Comparison of ENCODE assay signal across 1 cellular context in genomic region chr3:195181781-195182469, GRCh38.
TF ChIP-seq lines count a peak whose summit lies in the region.

No MANE protein-coding gene starts in this region.

TF ChIP-seq in K562, 482 proteins besides CTCF, POLR2A, EP300 and RAD21 (continued from another document and continues in another):
- TF ChIP-seq TFE3 (CRISPR knock-in tag; IDR thresholded peaks at IDR 0.05) = no peak
- no peak for TF ChIP-seq ZNF23 (CRISPR knock-in tag; IDR thresholded peaks at IDR 0.05)
- TF ChIP-seq PPARD (CRISPR knock-in tag; IDR thresholded peaks at IDR 0.05) = no peak
- no peak for TF ChIP-seq SUPT5H (IDR thresholded peaks at IDR 0.05)
- no peak for TF ChIP-seq RERE (CRISPR knock-in tag; IDR thresholded peaks at IDR 0.05; ENCODE audit: borderline replicate concordance)
- no peak for TF ChIP-seq CCAR2 (IDR thresholded peaks at IDR 0.05; ENCODE audit: low read depth, low read length)
- TF ChIP-seq KDM4B (IDR thresholded peaks at IDR 0.05; ENCODE audit: borderline replicate concordance in 2 of 2, low read depth in 1 of 2) = no peak
- TF ChIP-seq SREBF1 (IDR thresholded peaks at IDR 0.05; ENCODE audit: borderline replicate concordance, low read depth, low read length) = no peak
- no peak for TF ChIP-seq ATF4 (CRISPR knock-in tag; IDR thresholded peaks at IDR 0.05)
- TF ChIP-seq TSC22D4 (tag; IDR thresholded peaks at IDR 0.05) = no peak
- TF ChIP-seq ZNF395 (CRISPR knock-in tag; IDR thresholded peaks at IDR 0.05) = peak; percentile 37; the same call in 1 of the 2 replicates
- TF ChIP-seq L3MBTL2 (IDR thresholded peaks at IDR 0.05) = peak; percentile 52; the same call in 1 of the 2 replicates
- TF ChIP-seq ATF6 (CRISPR knock-in tag; IDR thresholded peaks at IDR 0.05) = no peak
- TF ChIP-seq TAF1 (IDR thresholded peaks at IDR 0.05; ENCODE audit: control insufficient read depth, extremely low read depth, insufficient read depth, low read length, severe bottlenecking) = no peak
- peak; percentile 12 for TF ChIP-seq BRD9 (IDR thresholded peaks at IDR 0.05; ENCODE audit: low read depth, partially characterized antibody)
- no peak for TF ChIP-seq CREB3L1 (IDR thresholded peaks at IDR 0.05; ENCODE audit: borderline replicate concordance, low read depth)
- no peak for TF ChIP-seq RUNX1 (IDR thresholded peaks at IDR 0.05; ENCODE audit: low read depth)
- TF ChIP-seq E4F1 (CRISPR knock-in tag; IDR thresholded peaks at IDR 0.05; ENCODE audit: borderline replicate concordance) = no peak
- TF ChIP-seq ZBTB40 (IDR thresholded peaks at IDR 0.05) = no peak
- no peak for TF ChIP-seq ZBTB40 (CRISPR knock-in tag; IDR thresholded peaks at IDR 0.05)
- TF ChIP-seq NUFIP1 (IDR thresholded peaks at IDR 0.05; ENCODE audit: partially characterized antibody) = no peak
- TF ChIP-seq ZFP1 (CRISPR knock-in tag; IDR thresholded peaks at IDR 0.05) = no peak
- TF ChIP-seq ESRRB (CRISPR knock-in tag; IDR thresholded peaks at IDR 0.05; ENCODE audit: borderline replicate concordance) = no peak
- no peak for TF ChIP-seq MXI1 (IDR thresholded peaks at IDR 0.05; ENCODE audit: low read depth, low read length)
- no peak for TF ChIP-seq YY1 (IDR thresholded peaks at IDR 0.05; ENCODE audit: borderline replicate concordance in 1 of 3, control insufficient read depth in 1 of 3, extremely low read depth in 1 of 3, insufficient read depth in 3 of 3, insufficient read length in 1 of 3, insufficient replicate concordance in 2 of 3, low read depth in 1 of 3, low read length in 2 of 3)
- no peak for TF ChIP-seq KAT7 (CRISPR knock-in tag; IDR thresholded peaks at IDR 0.05; ENCODE audit: borderline replicate concordance)
- no peak for TF ChIP-seq NONO (IDR thresholded peaks at IDR 0.05; ENCODE audit: low read depth in 2 of 2, low read length in 1 of 2)
- no peak for TF ChIP-seq ZBTB8A (IDR thresholded peaks at IDR 0.05; ENCODE audit: partially characterized antibody)
